ENCODE assay signal across 9 cellular contexts in the genomic region with DNA sequence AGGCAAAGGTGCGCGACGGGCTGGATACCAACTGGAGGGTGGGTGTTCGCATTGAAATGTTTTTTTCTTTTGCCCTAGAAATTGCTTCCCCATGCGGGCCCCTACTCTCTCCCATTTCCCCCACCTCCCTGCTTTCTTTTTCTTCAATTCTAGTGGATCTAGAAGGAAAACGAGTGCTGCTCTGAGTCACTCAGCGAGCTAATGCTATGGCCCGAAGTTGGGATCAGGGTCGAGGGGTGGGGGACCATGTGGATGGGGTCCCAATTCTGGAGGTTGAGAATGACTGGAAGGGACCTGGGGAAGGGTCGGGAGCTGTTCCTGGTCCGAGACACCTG.
DNase-seq lines count a peak whose midpoint lies in the region; ATAC-seq and TF ChIP-seq lines count a peak whose summit lies in the region.
"Had no signal": no experiment of that assay in that cellular context is flagged by ENCODE, and none has a peak within 500 bp of the region (broad histone marks: within the 10 kb centered on the region; RNA-seq: fewer than 3 reads in every experiment).

No MANE protein-coding gene starts in this region.

- H3K4me3 Mint-ChIP-seq in activated naive CD8-positive, alpha-beta T cell treated with anti-CD3 and anti-CD28 coated beads, Interleukin-2, amount 50 U/mL, for 24 hours, result peak overlapping the region; percentile 26

- no peak overlapping the region; the same call in 1 of the 2 replicates for H3K9ac ChIP-seq in DND-41 (ENCODE audit: low read depth, low read length)

- peaks cover 65% of the 10 kb centered on the region for H3K27me3 Mint-ChIP-seq in activated naive CD8-positive, alpha-beta T cell treated with anti-CD3 and anti-CD28 coated beads, Interleukin-2, amount 50 U/mL, for 24 hours

- H3K4me3 ChIP-seq in DND-41 (ENCODE audit: low read depth in 1 of 2, low read length in 2 of 2) (peak overlapping the region in 1 of 2 experiments; percentile 82; a peak in 2 of 4 replicates), right atrium auricular region (peak overlapping the region; percentile 44 to 62), sigmoid colon (peak overlapping the region; percentile 42 to 73 (median 64))

- DNase-seq in DND-41, result no peak
- DNase-seq in activated naive CD8-positive, alpha-beta T cell treated with anti-CD3 and anti-CD28 coated beads, Interleukin-2, amount 50 U/mL, for 24 hours, result no peak
- DNase-seq in right atrium auricular region (ENCODE audit: low spot score), result no peak
- DNase-seq in sigmoid colon, result no peak
- no peak for DNase-seq in NCI-H146 (lab: John Stamatoyannopoulos, UW)
- no peak for DNase-seq in NCI-H2107 treated with DMSO at 0.1 percent for 48 hours (lab: John Stamatoyannopoulos, UW; ENCODE audit: unreplicated experiment)
- DNase-seq: NCI-H2081 had no signal

- no peak overlapping the region for H3K27ac Mint-ChIP-seq in activated naive CD8-positive, alpha-beta T cell treated with anti-CD3 and anti-CD28 coated beads, Interleukin-2, amount 50 U/mL, for 24 hours

- no peaks in the 10 kb centered on the region for H3K9me3 ChIP-seq in DND-41 (ENCODE audit: insufficient read depth, low read length, severe bottlenecking)
- no peaks in the 10 kb centered on the region for H3K9me3 ChIP-seq in right atrium auricular region
- no peaks in the 10 kb centered on the region for H3K9me3 ChIP-seq in sigmoid colon

- 1 to 3% methylated on average over 11 of the region's 11 CpGs for WGBS in sigmoid colon, 2 donors

- ATAC-seq in DND-41 (ENCODE audit: insufficient read depth, low read depth), result no peak
- no peak for ATAC-seq in activated naive CD8-positive, alpha-beta T cell treated with anti-CD3 and anti-CD28 coated beads, Interleukin-2, amount 50 U/mL, for 24 hours
- no peak for ATAC-seq in HG02852 (IDR thresholded peaks at IDR 0.05; ENCODE audit: unreplicated experiment)
- ATAC-seq in HG03280 (IDR thresholded peaks at IDR 0.05; ENCODE audit: unreplicated experiment), result no peak

- no peak for TF ChIP-seq CTCF in DND-41 (IDR thresholded peaks at IDR 0.05; ENCODE audit: borderline replicate concordance, extremely low read depth, low read length, poor library complexity, severe bottlenecking)
- no peak for TF ChIP-seq CTCF in right atrium auricular region (IDR thresholded peaks at IDR 0.05)
- no peak for TF ChIP-seq CTCF in sigmoid colon (IDR thresholded peaks at IDR 0.05)

- no peaks in the 10 kb centered on the region for H3K9me3 Mint-ChIP-seq in activated naive CD8-positive, alpha-beta T cell treated with anti-CD3 and anti-CD28 coated beads, Interleukin-2, amount 50 U/mL, for 24 hours

- intact Hi-C loops in sigmoid colon (cut with DNase I), result loop anchor here (2.0 to 10.0 kb wide), 6 partner anchors 68 to 482 kb away; no protein-coding TSS in a partner anchor

- H3K79me2 ChIP-seq in DND-41 (ENCODE audit: insufficient read depth, low read length), result peaks cover 38% of the 10 kb centered on the region

- H3K27me3 ChIP-seq in DND-41 (ENCODE audit: insufficient read depth, low read length, poor library complexity) (peaks cover 14% of the 10 kb centered on the region), right atrium auricular region (peaks cover 0 to 3% of the 10 kb centered on the region in 2 donors), sigmoid colon (peaks cover 0 to 10% (median 0%) of the 10 kb centered on the region in 3 donors)

- peaks cover 1% of the 10 kb centered on the region for H3K36me3 Mint-ChIP-seq in activated naive CD8-positive, alpha-beta T cell treated with anti-CD3 and anti-CD28 coated beads, Interleukin-2, amount 50 U/mL, for 24 hours (ENCODE audit: low read depth)

- no peak overlapping the region for H2AFZ ChIP-seq in DND-41 (ENCODE audit: low read depth, low read length)

- H3K36me3 ChIP-seq in DND-41 (ENCODE audit: insufficient read depth, low read length) (peaks cover 1% of the 10 kb centered on the region; the same call in 1 of the 2 replicates), right atrium auricular region (no peaks in the 10 kb centered on the region), sigmoid colon (no peaks in the 10 kb centered on the region)

- H4K20me1 ChIP-seq in DND-41 (ENCODE audit: insufficient read depth, low read length), result no peaks in the 10 kb centered on the region

- H3K27ac ChIP-seq in DND-41 (ENCODE audit: low read length), result no peak overlapping the region
- peak overlapping the region in 1 of 2 donors; percentile 55 for H3K27ac ChIP-seq in right atrium auricular region
- peak overlapping the region; percentile 19 to 81 (median 62) for H3K27ac ChIP-seq in sigmoid colon

- no peak for TF ChIP-seq POLR2A in sigmoid colon (IDR thresholded peaks at IDR 0.05)

- peak overlapping the region; percentile 90 for H3K4me2 ChIP-seq in DND-41 (ENCODE audit: insufficient read depth, low read length)

- H3K4me1 Mint-ChIP-seq in activated naive CD8-positive, alpha-beta T cell treated with anti-CD3 and anti-CD28 coated beads, Interleukin-2, amount 50 U/mL, for 24 hours, result peaks cover 24% of the 10 kb centered on the region

- peaks cover 45% of the 10 kb centered on the region for H3K4me1 ChIP-seq in DND-41 (ENCODE audit: insufficient read depth, low read length)
- peaks cover 0 to 29% of the 10 kb centered on the region in 2 donors for H3K4me1 ChIP-seq in right atrium auricular region
- peaks cover 0 to 48% (median 18%) of the 10 kb centered on the region in 4 donors for H3K4me1 ChIP-seq in sigmoid colon

- TF ChIP-seq EP300 in sigmoid colon (IDR thresholded peaks at IDR 0.05), result no peak
